In the genomic region with DNA sequence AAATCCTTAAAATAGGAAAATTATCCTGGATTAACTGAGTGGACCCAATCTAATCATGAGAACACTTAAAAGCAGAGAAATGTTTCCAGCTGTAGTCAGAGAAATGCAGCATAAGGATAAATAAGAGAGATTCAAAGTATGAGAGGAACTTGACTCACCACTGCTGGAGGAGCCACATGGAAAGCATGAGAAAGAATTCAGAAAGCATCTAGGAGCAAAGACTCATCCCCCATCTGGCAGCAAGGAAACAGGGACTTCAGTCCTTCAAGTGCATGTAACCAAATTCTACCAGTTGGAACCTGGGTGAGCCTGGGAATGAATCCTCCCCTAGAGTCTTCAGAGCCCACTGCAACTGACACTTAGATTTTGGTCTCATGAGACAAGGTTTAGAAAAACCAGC, we compare ENCODE assay signal across 9 cellular contexts. TPM values are rescaled to one million over a fixed set of nuclear protein-coding genes. Genes with fewer than 3 reads are reported as not detected.
DNase-seq lines count a peak whose midpoint lies in the region; ATAC-seq and TF ChIP-seq lines count a peak whose summit lies in the region.
"Had no signal": no experiment of that assay in that cellular context is flagged by ENCODE, and none has a peak within 500 bp of the region (broad histone marks: within the 10 kb centered on the region; RNA-seq: fewer than 3 reads in every experiment).

No MANE protein-coding gene starts in this region.

- no peak overlapping the region for H3K23ac ChIP-seq in trophoblast cell (ENCODE audit: low read length)

- H3K14ac ChIP-seq in trophoblast cell (ENCODE audit: low read length), result no peak overlapping the region

- H2AFZ ChIP-seq in PC-3 (ENCODE audit: low read length), result no peak overlapping the region
- H2AFZ ChIP-seq in fibroblast of lung (ENCODE audit: low read length), result no peak overlapping the region
- H2AFZ ChIP-seq in trophoblast cell (ENCODE audit: insufficient read depth, low read length, poor library complexity), result no peak overlapping the region

- H3K9me2 ChIP-seq in PC-3 (replicated peaks; ENCODE audit: low read length), result no peaks in the 10 kb centered on the region

- TF ChIP-seq CTCF in PC-3 (conservative IDR thresholded peaks at IDR 0.05; ENCODE audit: low read depth, low read length) (no peak), fibroblast of lung (conservative IDR thresholded peaks at IDR 0.05 in 1 of 2, IDR thresholded peaks at IDR 0.05 in 1 of 2; ENCODE audit: low read depth in 1 of 2, low read length in 2 of 2) (peak in 1 of 2 donors; percentile 12)

- H3K9me3 ChIP-seq in PC-3 (ENCODE audit: low read length) (no peaks in the 10 kb centered on the region), fibroblast of lung (ENCODE audit: control insufficient read depth, insufficient read depth, low read depth, low read length) (no peaks in the 10 kb centered on the region), trophoblast cell (ENCODE audit: insufficient read depth, low read depth, low read length) (no peaks in the 10 kb centered on the region)
- H3K9me3 ChIP-seq: ovary had no signal

- H2AK5ac ChIP-seq in trophoblast cell (ENCODE audit: low read length), result no peak overlapping the region

- H3K36me3 ChIP-seq in PC-3 (ENCODE audit: low read depth, low read length), result no peaks in the 10 kb centered on the region
- no peaks in the 10 kb centered on the region for H3K36me3 ChIP-seq in fibroblast of lung (ENCODE audit: control insufficient read depth, insufficient read depth, low read length)
- H3K36me3 ChIP-seq in trophoblast cell (ENCODE audit: control insufficient read depth in 1 of 2, insufficient read depth in 2 of 2, low read length in 2 of 2), result peaks cover 4% of the 10 kb centered on the region in 2 experiments
- H3K36me3 ChIP-seq: ovary had no signal

- H3K18ac ChIP-seq in trophoblast cell (ENCODE audit: low read length), result no peak overlapping the region

- H3K4me3 ChIP-seq in PC-3 (ENCODE audit: low read length) (no peak overlapping the region), fibroblast of lung (replicated peaks in 1 of 4; ENCODE audit: control extremely low read depth in 1 of 4, insufficient read depth in 1 of 4, low read depth in 3 of 4, low read length in 4 of 4) (no peak overlapping the region), trophoblast cell (ENCODE audit: low read depth, low read length) (no peak overlapping the region)
- H3K4me3 ChIP-seq: ovary had no signal

- no peaks in the 10 kb centered on the region for H4K20me1 ChIP-seq in PC-3 (ENCODE audit: low read length)
- no peaks in the 10 kb centered on the region for H4K20me1 ChIP-seq in fibroblast of lung (ENCODE audit: control insufficient read depth, extremely low read depth, insufficient read depth, low read length)

- H2BK12ac ChIP-seq in trophoblast cell (ENCODE audit: low read length), result no peak overlapping the region

- intact Hi-C loops in PC-3 (cut with micrococcal nuclease), result no loop called here

- H4K12ac ChIP-seq in trophoblast cell (ENCODE audit: low read depth, low read length), result no peak overlapping the region

- no peak overlapping the region for H4K8ac ChIP-seq in trophoblast cell (ENCODE audit: low read depth, low read length)

- no peak overlapping the region for H3K9ac ChIP-seq in PC-3 (ENCODE audit: low read length)
- H3K9ac ChIP-seq in fibroblast of lung (ENCODE audit: insufficient read depth, low read length), result no peak overlapping the region
- H3K9ac ChIP-seq in trophoblast cell (ENCODE audit: low read length), result no peak overlapping the region

- no peaks in the 10 kb centered on the region for H3K79me2 ChIP-seq in PC-3 (ENCODE audit: low read length)
- no peaks in the 10 kb centered on the region for H3K79me2 ChIP-seq in fibroblast of lung (ENCODE audit: control insufficient read depth, insufficient read depth, low read length)
- no peaks in the 10 kb centered on the region for H3K79me2 ChIP-seq in trophoblast cell (ENCODE audit: control insufficient read depth, insufficient read depth, low read length, poor library complexity)

- CTCF ChIA-PET in PC-3 (lab: Charles Lee), result no interaction called here

- no TSS peak for BruUV-seq in PC-3 (replicated peaks; lab: Mats Ljungman, UMichigan)

- peak; percentile 66 for ATAC-seq in PC-3
- no peak for ATAC-seq in HG03342 (IDR thresholded peaks at IDR 0.05; ENCODE audit: unreplicated experiment)
- no peak for ATAC-seq in activated CD4-positive, CD25-positive, alpha-beta regulatory T cell treated with anti-CD3 and anti-CD28 coated beads, Interleukin-2, amount 50 U/mL, for 24 hours

- peaks cover 8% of the 10 kb centered on the region; the same call in 1 of the 2 replicates for H3K4me1 ChIP-seq in PC-3 (ENCODE audit: insufficient read depth, low read length)
- peaks cover 5% of the 10 kb centered on the region for H3K4me1 ChIP-seq in fibroblast of lung (ENCODE audit: control insufficient read depth, extremely low read depth, insufficient read depth, low read length)
- peaks cover 0 to 2% of the 10 kb centered on the region in 2 experiments for H3K4me1 ChIP-seq in trophoblast cell (ENCODE audit: control insufficient read depth in 1 of 2, insufficient read depth in 2 of 2, low read length in 2 of 2)

- H3K4ac ChIP-seq in trophoblast cell (ENCODE audit: low read depth, low read length), result no peak overlapping the region

- H2BK5ac ChIP-seq in trophoblast cell (ENCODE audit: low read depth, low read length, poor library complexity), result no peak overlapping the region

- no peaks in the 10 kb centered on the region for H3K79me1 ChIP-seq in trophoblast cell (ENCODE audit: low read length)

- no peaks in the 10 kb centered on the region for H3K27me3 ChIP-seq in PC-3 (ENCODE audit: low read length)
- no peaks in the 10 kb centered on the region for H3K27me3 ChIP-seq in fibroblast of lung (ENCODE audit: control insufficient read depth, insufficient read depth, low read length)
- H3K27me3 ChIP-seq in trophoblast cell (ENCODE audit: insufficient read depth, low read length), result no peaks in the 10 kb centered on the region
- H3K27me3 ChIP-seq: ovary had no signal

- H3F3A ChIP-seq in PC-3 (ENCODE audit: low read length, unreplicated experiment), result no peaks in the 10 kb centered on the region

- DNase-seq in ELR (ENCODE audit: low read depth), result peak; percentile 93
- peak; percentile 23 for DNase-seq in PC-3
- peak; percentile 70 to 94 for DNase-seq in fibroblast of lung (ENCODE audit: low read depth in 2 of 2)
- DNase-seq in trophoblast cell, result peak; percentile 57 to 83
- no peak for DNase-seq in DMS153 treated with DMSO at 0.1 percent for 48 hours (lab: John Stamatoyannopoulos, UW; ENCODE audit: unreplicated experiment)
- DNase-seq: MV-4-11, ovary had no signal

- H4K91ac ChIP-seq in trophoblast cell (ENCODE audit: low read depth, low read length), result no peak overlapping the region

- H3K27ac ChIP-seq in PC-3 (ENCODE audit: low read length) (no peak overlapping the region), fibroblast of lung (ENCODE audit: insufficient read depth, low read length) (peak overlapping the region; percentile 73), trophoblast cell (ENCODE audit: low read depth, low read length) (no peak overlapping the region)
- H3K27ac ChIP-seq: ovary had no signal

- H2BK120ac ChIP-seq in trophoblast cell (ENCODE audit: insufficient read depth, low read length, poor library complexity), result no peak overlapping the region

- H3K4me2 ChIP-seq in PC-3 (ENCODE audit: low read length) (no peak overlapping the region), fibroblast of lung (ENCODE audit: extremely low read depth, insufficient read depth, low read length) (peak overlapping the region; percentile 62), trophoblast cell (ENCODE audit: low read length) (no peak overlapping the region)

- POLR2A ChIA-PET in PC-3 (lab: Charles Lee; ENCODE audit: unreplicated experiment), result no interaction called here

RNA-seq across cellular contexts. Expression of a gene that starts 33.7 kb away (rescaled TPM):
- 8.7 and 11.6 TPM in 2 replicates for total RNA-seq in PC-3 (2014; rRNA removed)
- 59.9 and 61.9 TPM in 2 replicates for total RNA-seq in fibroblast of lung
- 34.6 and 50.9 TPM in 2 replicates for polyA plus RNA-seq in fibroblast of lung
- 23.1 and 32.1 TPM in 2 replicates for polyA plus RNA-seq in fibroblast of lung (2012)
- 6.4 and 7.7 TPM in 2 replicates for polyA minus RNA-seq in fibroblast of lung (ENCODE audit: low replicate concordance)
- polyA plus RNA-seq in trophoblast cell (2013), result 21.8 and 22.3 TPM in 2 replicates

RNA-seq across cellular contexts. Expression of a gene that starts 43.0 kb away (rescaled TPM):
- total RNA-seq in PC-3 (2014; rRNA removed) (24.2 and 34.5 TPM in 2 replicates), fibroblast of lung (47.0 and 51.7 TPM in 2 replicates)
- polyA plus RNA-seq in fibroblast of lung, result 64.4 and 65.2 TPM in 2 replicates
- polyA plus RNA-seq in fibroblast of lung (2012), result 48.2 and 63.7 TPM in 2 replicates
- polyA minus RNA-seq in fibroblast of lung (ENCODE audit: low replicate concordance), result 0.98 and 5.4 TPM in 2 replicates
- 28.0 and 28.8 TPM in 2 replicates for polyA plus RNA-seq in trophoblast cell (2013)
